23 cellular contexts compared by ENCODE assay signal in the genomic region with DNA sequence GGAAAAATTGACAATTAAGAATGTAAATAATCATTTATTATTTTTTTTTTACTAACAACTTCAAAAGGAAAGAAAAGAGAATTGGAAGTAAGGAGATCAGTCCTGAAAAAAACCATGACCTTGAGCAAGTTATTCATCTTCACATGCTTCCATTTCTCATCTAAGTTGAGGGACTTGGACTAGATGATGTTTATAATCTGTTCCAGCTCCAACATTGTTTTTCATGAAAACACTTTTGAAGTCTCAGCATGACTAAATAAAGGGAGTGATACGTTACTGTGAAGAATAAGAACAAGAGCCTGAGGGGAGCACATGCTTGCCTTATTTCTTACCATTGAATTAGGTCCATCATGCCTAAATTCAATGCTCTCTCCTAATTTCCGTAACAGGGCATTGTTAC.
"Had no signal": no experiment of that assay in that cellular context is flagged by ENCODE, and none has a peak within 500 bp of the region (broad histone marks: within the 10 kb centered on the region; RNA-seq: fewer than 3 reads in every experiment).

No MANE protein-coding gene starts in this region.

- H3K4me3 ChIP-seq: colonic mucosa, esophagus muscularis mucosa, gastrocnemius medialis, heart right ventricle, left lung, lower lobe of right lung had no signal

- H3K27me3 ChIP-seq: colonic mucosa, esophagus muscularis mucosa, foreskin keratinocyte, gastrocnemius medialis, heart right ventricle, left lung had no signal

- H3K27ac ChIP-seq: colonic mucosa, esophagus muscularis mucosa, foreskin keratinocyte, heart right ventricle, left lung, lower lobe of right lung had no signal

- H3K36me3 ChIP-seq: colonic mucosa, esophagus muscularis mucosa, gastrocnemius medialis, heart right ventricle, left lung, lower lobe of right lung had no signal

- ATAC-seq: effector memory CD8-positive, alpha-beta T cell; foreskin keratinocyte; gastrocnemius medialis; heart right ventricle; left cardiac atrium; left lung; left ventricle myocardium superior; lower lobe of right lung; naive thymus-derived CD4-positive, alpha-beta T cell; natural killer cell had no signal

- FAIRE-seq: endothelial cell of umbilical vein, islet of Langerhans, keratinocyte had no signal

- H3K4me1 ChIP-seq: colonic mucosa, esophagus muscularis mucosa, foreskin keratinocyte, heart right ventricle, left lung, lower lobe of right lung had no signal

- H3K9me3 ChIP-seq: colonic mucosa, esophagus muscularis mucosa, gastrocnemius medialis, heart right ventricle, left lung, lower lobe of right lung had no signal

- DNase-seq: colonic mucosa; cortex of kidney; effector CD8-positive, alpha-beta T cell; effector memory CD8-positive, alpha-beta T cell; endodermal cell; foreskin keratinocyte; gastrocnemius medialis; glutamatergic neuron; head of caudate nucleus; heart right ventricle; hippocampal formation; left cardiac atrium; left lung; left ventricle myocardium superior; lower lobe of right lung; mesenchymal stem cell; midbrain; naive thymus-derived CD4-positive, alpha-beta T cell; natural killer cell had no signal
